Comparison of ENCODE assay signal across 9 cellular contexts in the genomic region with DNA sequence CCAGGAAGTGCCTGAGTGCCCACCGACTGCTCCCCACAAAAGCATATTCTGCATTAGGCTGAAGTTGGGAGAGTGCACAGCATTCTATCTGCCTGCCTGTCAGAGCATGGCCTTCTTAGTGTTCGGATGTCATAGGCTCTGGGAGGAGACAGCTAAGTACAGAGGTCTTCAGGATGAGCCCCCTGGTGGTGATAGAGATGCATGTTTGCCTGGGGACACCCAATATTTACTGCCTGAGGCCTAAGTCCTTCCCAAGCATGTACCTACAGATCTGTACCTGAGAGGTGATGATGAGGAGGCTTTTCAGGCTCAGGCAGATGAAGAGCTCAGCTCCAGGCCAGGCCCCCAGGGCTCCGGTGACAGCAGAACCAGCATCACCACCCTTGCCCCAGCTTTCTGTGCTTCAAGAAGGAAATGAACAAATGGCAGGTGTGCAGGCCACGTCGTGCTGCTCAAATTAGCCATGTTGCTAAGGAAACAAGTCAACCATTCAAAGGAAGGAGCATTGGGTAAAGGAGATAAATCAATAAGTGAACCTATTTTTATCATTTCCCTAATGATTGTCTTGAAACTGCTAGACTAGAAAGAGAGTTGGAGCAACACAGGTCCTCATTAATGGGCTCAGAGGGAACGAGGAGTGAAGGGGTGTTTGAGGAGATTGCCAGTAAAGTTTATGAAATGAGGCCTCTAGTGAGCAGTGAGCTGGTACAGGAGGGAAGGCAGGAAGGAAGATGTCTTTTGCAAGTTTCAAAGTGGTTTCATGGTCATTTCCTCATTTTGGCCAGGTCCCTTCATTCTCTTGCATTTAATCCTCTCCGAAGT. TPM values are rescaled to one million over a fixed set of nuclear protein-coding genes. Genes with fewer than 3 reads are reported as not detected.
DNase-seq lines count a peak whose midpoint lies in the region; ATAC-seq and TF ChIP-seq lines count a peak whose summit lies in the region.
"Had no signal": no experiment of that assay in that cellular context is flagged by ENCODE, and none has a peak within 500 bp of the region (broad histone marks: within the 10 kb centered on the region; RNA-seq: fewer than 3 reads in every experiment).

No MANE protein-coding gene starts in this region.

- peak; percentile 20 for TF ChIP-seq CTCF in fibroblast of the aortic adventitia (IDR thresholded peaks at IDR 0.05; ENCODE audit: insufficient read depth, low read length)

- peak; percentile 23 for DNase-seq in activated CD4-positive, alpha-beta T cell treated with anti-CD3 and anti-CD28 coated beads for 48 hours
- DNase-seq in activated CD4-positive, alpha-beta T cell treated with anti-CD3 and anti-CD28 coated beads, Interleukin-2, amount 50 U/mL, for 48 hours: no peak
- DNase-seq in NOMO-1 treated with dmso at 0.1 percent for 144 hours (lab: John Stamatoyannopoulos, UW; ENCODE audit: unreplicated experiment) (peak; percentile 96), fibroblast of the aortic adventitia (ENCODE audit: low read depth) (no peak), neuronal stem cell (ENCODE audit: low spot score) (no peak), anterior cingulate cortex (lab: John Stamatoyannopoulos, UW) (no peak)
- DNase-seq: activated naive CD8-positive, alpha-beta T cell treated with anti-CD3 and anti-CD28 coated beads, Interleukin-2, amount 10 ng/mL, durations not matched to agents 7 days and 5 days had no signal

- H3K23ac ChIP-seq in neuronal stem cell (ENCODE audit: low read depth, low read length, poor library complexity): no peak overlapping the region

- H3K4me3 ChIP-seq in fibroblast of the aortic adventitia (ENCODE audit: low read depth, low read length) (no peak overlapping the region), neuronal stem cell (ENCODE audit: low read length in 2 of 2) (no peak overlapping the region)

- no peak overlapping the region for H3K27ac ChIP-seq in neuronal stem cell (replicated peaks; ENCODE audit: low read length)

- H4K91ac ChIP-seq in neuronal stem cell (ENCODE audit: low read depth, low read length, poor library complexity): no peak overlapping the region

- H2BK5ac ChIP-seq in neuronal stem cell (ENCODE audit: low read length): no peak overlapping the region

- no peak overlapping the region for H3K4me2 ChIP-seq in neuronal stem cell (ENCODE audit: insufficient read depth, low read length, poor library complexity, severe bottlenecking)

- no peak overlapping the region for H3K14ac ChIP-seq in neuronal stem cell (ENCODE audit: low read length)

- no peak overlapping the region for H2BK120ac ChIP-seq in neuronal stem cell (ENCODE audit: low read depth, low read length)

- no peak overlapping the region for H2BK12ac ChIP-seq in neuronal stem cell (ENCODE audit: low read length)

- no peak overlapping the region for H3K18ac ChIP-seq in neuronal stem cell (ENCODE audit: low read length)

- no peaks in the 10 kb centered on the region for H3K27me3 ChIP-seq in neuronal stem cell (ENCODE audit: control insufficient read depth in 3 of 3, insufficient read depth in 3 of 3, low read depth in 1 of 3, low read length in 3 of 3)

- no peaks in the 10 kb centered on the region for H3K79me1 ChIP-seq in neuronal stem cell (ENCODE audit: low read depth, low read length)

- H2BK15ac ChIP-seq in neuronal stem cell (ENCODE audit: low read length): no peak overlapping the region

- H4K8ac ChIP-seq in neuronal stem cell (ENCODE audit: low read depth, low read length): no peak overlapping the region

- peaks cover 0 to 8% of the 10 kb centered on the region in 2 donors for H3K4me1 ChIP-seq in neuronal stem cell (ENCODE audit: control insufficient read depth in 2 of 2, insufficient read depth in 1 of 2, low read depth in 1 of 2, low read length in 2 of 2)

- no CpG with 5 or more reads among the region's 7 CpGs for WGBS in neuronal stem cell (ENCODE audit: extremely low coverage in 2 of 2, insufficient read length in 2 of 2, insufficient replicate concordance in 1 of 2), 2 donors

- no peaks in the 10 kb centered on the region for H3K36me3 ChIP-seq in neuronal stem cell (replicated peaks in 1 of 2; ENCODE audit: control insufficient read depth in 2 of 2, insufficient read depth in 2 of 2, low read length in 2 of 2)

- H3K9me3 ChIP-seq in neuronal stem cell (replicated peaks in 1 of 2; ENCODE audit: control insufficient read depth in 2 of 2, insufficient read depth in 1 of 2, low read depth in 1 of 2, low read length in 2 of 2): no peaks in the 10 kb centered on the region

- no peak overlapping the region for H3K4ac ChIP-seq in neuronal stem cell (ENCODE audit: low read length)

- H3K9ac ChIP-seq in neuronal stem cell (ENCODE audit: low read depth, low read length, poor library complexity): no peak overlapping the region

- no peak overlapping the region for H2AK5ac ChIP-seq in neuronal stem cell (ENCODE audit: low read depth, low read length)

- no peak overlapping the region for H2AFZ ChIP-seq in neuronal stem cell (ENCODE audit: low read length)

- peak; percentile 47 for ATAC-seq in GM21381 (IDR thresholded peaks at IDR 0.05; ENCODE audit: unreplicated experiment)
- peak; percentile 36 for ATAC-seq in HG03457 (IDR thresholded peaks at IDR 0.05; ENCODE audit: unreplicated experiment)

RNA-seq across cellular contexts. Expression of gene CACNA1E, which starts 21.2 kb away (rescaled TPM):
- total RNA-seq in fibroblast of the aortic adventitia (ENCODE audit: low replicate concordance): not detected in 2 replicates
- polyA plus RNA-seq in neuronal stem cell (2013, experiment 1 of 2): 0.61 TPM
- 0.40 TPM for polyA plus RNA-seq in neuronal stem cell (2013, experiment 2 of 2)
- total RNA-seq: activated naive CD8-positive, alpha-beta T cell treated with anti-CD3 and anti-CD28 coated beads, Interleukin-2, amount 10 ng/mL, durations not matched to agents 7 days and 5 days had no signal

Comparison
In these comparisons a context has a peak if more than half of its experiments do, and no peak if none do; other contexts are left out.
1. DNase-seq: peak in activated CD4-positive, alpha-beta T cell treated with anti-CD3 and anti-CD28 coated beads for 48 hours (single experiment) and NOMO-1 treated with dmso at 0.1 percent for 144 hours (single experiment); none in activated CD4-positive, alpha-beta T cell treated with anti-CD3 and anti-CD28 coated beads, Interleukin-2, amount 50 U/mL, for 48 hours (0 of 2), fibroblast of the aortic adventitia (single experiment), neuronal stem cell (single experiment) and anterior cingulate cortex (0 of 58).